ENCODE assay signal across 31 cellular contexts in the genomic region with DNA sequence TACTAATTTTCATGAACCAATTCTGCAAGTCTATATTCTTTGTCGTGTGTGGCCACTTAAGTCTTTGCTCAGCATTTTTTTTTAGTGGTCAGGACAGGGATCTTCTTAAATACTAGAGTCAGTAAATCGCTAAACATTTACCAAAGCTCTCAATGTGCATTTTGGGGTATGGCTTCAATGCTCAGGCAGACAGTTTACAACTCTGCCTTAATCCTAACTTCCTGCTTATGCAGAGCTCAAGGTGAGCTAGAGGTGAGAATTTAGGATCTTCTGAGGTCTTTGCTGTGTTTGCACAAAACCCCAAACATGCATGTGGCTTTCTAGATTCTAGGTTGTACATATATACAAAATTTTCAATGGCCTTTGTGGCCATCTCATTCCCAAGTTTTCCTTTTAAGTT.
"Had no signal": no experiment of that assay in that cellular context is flagged by ENCODE, and none has a peak within 500 bp of the region (broad histone marks: within the 10 kb centered on the region; RNA-seq: fewer than 3 reads in every experiment).

No MANE protein-coding gene starts in this region.

- H2AFZ ChIP-seq: neural progenitor cell, parathyroid adenoma had no signal

- H3K79me2 ChIP-seq: parathyroid adenoma had no signal

- H3K9me3 ChIP-seq: left lung, lower lobe of right lung, neutrophil, psoas muscle, right atrium auricular region, stomach, testis, thyroid gland, transverse colon, upper lobe of left lung, vagina had no signal

- DNase-seq: hippocampal formation; left colon; left lung; lower lobe of right lung; mammary epithelial cell; mesenchymal stem cell; naive B cell; natural killer cell; nephron progenitor cell; occipital lobe; psoas muscle; stimulated activated CD4-positive, alpha-beta T cell treated with anti-CD3 and anti-CD28 coated beads, Interleukin-12 subunit alpha, Interleukin-12 subunit beta, amount 100 ng/mL, for 4 hours; stimulated activated CD4-positive, alpha-beta T cell treated with anti-CD3 and anti-CD28 coated beads, Interleukin-15, amount 100 ng/mL, for 24 hours; stimulated activated CD4-positive, alpha-beta T cell treated with anti-CD3 and anti-CD28 coated beads, Interleukin-2, amount 100 ng/mL, for 24 hours; stimulated activated CD4-positive, alpha-beta T cell treated with anti-CD3 and anti-CD28 coated beads, Interleukin-4, amount 100 ng/mL, for 1 hour; stimulated activated naive B cell treated with anti-CD40 and anti-IgM and Interleukin-4, amounts not matched to agents 10 μg/mL and 1 μg/mL and 100 μg/mL, for 72 hours; stimulated activated naive CD8-positive, alpha-beta T cell treated with anti-CD3 and anti-CD28 coated beads, Interleukin-15, Interleukin-2, amounts not matched to agents 100 U/mL and 50 U/mL, for 24 hours; stomach; testis; thyroid gland; transverse colon; upper lobe of left lung had no signal

- H3K4me3 Mint-ChIP-seq: mesothelial cell of epicardium; naive B cell; natural killer cell; nephron progenitor cell; neural progenitor cell; stimulated activated naive B cell treated with anti-CD40 and anti-IgM and Interleukin-4, amounts not matched to agents 10 μg/mL and 1 μg/mL and 100 μg/mL, for 72 hours had no signal

- H3K36me3 Mint-ChIP-seq: mesothelial cell of epicardium; naive B cell; natural killer cell; neural progenitor cell; stimulated activated naive B cell treated with anti-CD40 and anti-IgM and Interleukin-4, amounts not matched to agents 10 μg/mL and 1 μg/mL and 100 μg/mL, for 72 hours had no signal

- H3K4me1 Mint-ChIP-seq: naive B cell; natural killer cell; nephron progenitor cell; stimulated activated naive B cell treated with anti-CD40 and anti-IgM and Interleukin-4, amounts not matched to agents 10 μg/mL and 1 μg/mL and 100 μg/mL, for 72 hours had no signal

- H3K9ac ChIP-seq: neural progenitor cell, parathyroid adenoma had no signal

- H3K4me1 ChIP-seq: left lung, lower lobe of right lung, parathyroid adenoma, psoas muscle, right atrium auricular region, stomach, testis, thyroid gland, transverse colon, upper lobe of left lung, vagina had no signal

- H3K36me3 ChIP-seq: left lung, lower lobe of right lung, neural progenitor cell, neutrophil, right atrium auricular region, stomach, thyroid gland, transverse colon, upper lobe of left lung, vagina had no signal

- H3K27me3 ChIP-seq: left lung, neural progenitor cell, neutrophil, right atrium auricular region, stomach, testis, thyroid gland, transverse colon, upper lobe of left lung, vagina had no signal

- H3K27ac ChIP-seq: left lung, lower lobe of right lung, neural progenitor cell, neutrophil, parathyroid adenoma, psoas muscle, right atrium auricular region, skin epidermis, stomach, testis, thyroid gland, transverse colon, upper lobe of left lung, vagina had no signal

- H3K4me2 ChIP-seq: neural progenitor cell had no signal

- H3K27ac Mint-ChIP-seq: mesothelial cell of epicardium; natural killer cell; nephron progenitor cell; neural progenitor cell; stimulated activated naive B cell treated with anti-CD40 and anti-IgM and Interleukin-4, amounts not matched to agents 10 μg/mL and 1 μg/mL and 100 μg/mL, for 72 hours had no signal

- H3K9me3 Mint-ChIP-seq: mesothelial cell of epicardium; naive B cell; natural killer cell; nephron progenitor cell; neural progenitor cell; stimulated activated naive B cell treated with anti-CD40 and anti-IgM and Interleukin-4, amounts not matched to agents 10 μg/mL and 1 μg/mL and 100 μg/mL, for 72 hours had no signal

- H3K27me3 Mint-ChIP-seq: naive B cell had no signal

- H3K4me3 ChIP-seq: left lung, lower lobe of right lung, neural progenitor cell, psoas muscle, right atrium auricular region, skin epidermis, stomach, testis, thyroid gland, transverse colon, upper lobe of left lung, vagina had no signal

- FAIRE-seq: keratinocyte had no signal

- ATAC-seq: left colon; left lung; lower lobe of right lung; natural killer cell; psoas muscle; sciatic nerve; stimulated activated naive B cell treated with anti-CD40 and anti-IgM and Interleukin-4, amounts not matched to agents 10 μg/mL and 1 μg/mL and 100 μg/mL, for 72 hours; stimulated activated naive CD8-positive, alpha-beta T cell treated with anti-CD3 and anti-CD28 coated beads, Interleukin-15, Interleukin-2, amounts not matched to agents 100 U/mL and 50 U/mL, for 24 hours had no signal
